Comparison of ENCODE assay signal across 8 cellular contexts in genomic region chr12:27635349-27635972, GRCh38.
A peak's percentile ranks its signal among the peaks of the same experiment; 100 is the strongest.
DNase-seq lines count a peak whose midpoint lies in the region; ATAC-seq, FAIRE-seq and TF ChIP-seq lines count a peak whose summit lies in the region.

No MANE protein-coding gene starts in this region.

- H3K4me3 ChIP-seq in esophagus squamous epithelium: no peak overlapping the region
- no peak overlapping the region for H3K4me3 ChIP-seq in osteoblast (ENCODE audit: insufficient read depth, low read length)

- no peaks in the 10 kb centered on the region for H3K9me3 ChIP-seq in esophagus squamous epithelium
- H3K9me3 ChIP-seq in osteoblast (ENCODE audit: low read depth, low read length): no peaks in the 10 kb centered on the region

- no peak overlapping the region for H2AFZ ChIP-seq in osteoblast (ENCODE audit: low read length)

- FAIRE-seq in HTR-8/SVneo (lab: Jason Lieb, UNC) (peak; percentile 86), RCC 7860 (lab: Jason Lieb, UNC) (peak; percentile 67)

- no peaks in the 10 kb centered on the region for H4K20me1 ChIP-seq in osteoblast (ENCODE audit: insufficient read depth, low read length)

- DNase-seq in COLO829 (ENCODE audit: low spot score) (peak; percentile 72), HTR-8/SVneo (ENCODE audit: insufficient read length, low spot score) (peak; percentile 74), RCC 7860 (ENCODE audit: low spot score) (peak; percentile 49), esophagus squamous epithelium (lab: John Stamatoyannopoulos, UW) (no peak), osteoblast (ENCODE audit: insufficient read length, low spot score, missing footprints) (peak; percentile 53)

- TF ChIP-seq POLR2A in esophagus squamous epithelium (IDR thresholded peaks at IDR 0.05): no peak

- no peak overlapping the region for H3K4me2 ChIP-seq in osteoblast (ENCODE audit: insufficient read depth, low read length)

- intact Hi-C loops in esophagus squamous epithelium (cut with DNase I): loop anchor here (5.0 kb wide), 1 partner anchor 213 kb away; no protein-coding TSS in a partner anchor

- 49 to 51% methylated on average over 7 of the region's 7 CpGs for WGBS in esophagus squamous epithelium, 2 donors

- no peak for ATAC-seq in HG02642 (IDR thresholded peaks at IDR 0.05; ENCODE audit: poor library complexity, unreplicated experiment)
- ATAC-seq in HG03095 (IDR thresholded peaks at IDR 0.05; ENCODE audit: unreplicated experiment): no peak
- no peak for ATAC-seq in HG03097 (IDR thresholded peaks at IDR 0.05; ENCODE audit: low FRiP score, unreplicated experiment)

- H3K4me1 ChIP-seq in esophagus squamous epithelium: peaks cover 0 to 14% (median 0%) of the 10 kb centered on the region in 3 donors
- H3K4me1 ChIP-seq in osteoblast (ENCODE audit: insufficient read depth, low read length): peaks cover 18% of the 10 kb centered on the region

- H3K27me3 ChIP-seq in esophagus squamous epithelium (no peaks in the 10 kb centered on the region), osteoblast (ENCODE audit: insufficient read depth, low read length) (no peaks in the 10 kb centered on the region)

- TF ChIP-seq CTCF in esophagus squamous epithelium (IDR thresholded peaks at IDR 0.05): peak in 5 of 6 experiments; percentile 57 to 76 (median 69)
- TF ChIP-seq CTCF in osteoblast (IDR thresholded peaks at IDR 0.05; ENCODE audit: extremely low read depth, low read depth, low read length): peak; percentile 61

- H3K79me2 ChIP-seq in osteoblast (ENCODE audit: insufficient read depth, low read length): peaks cover 82% of the 10 kb centered on the region

- H3K36me3 ChIP-seq in esophagus squamous epithelium (peaks cover 0 to 17% (median 0%) of the 10 kb centered on the region in 3 donors), osteoblast (ENCODE audit: insufficient read depth, low read length) (peaks cover 18% of the 10 kb centered on the region)

- H3K27ac ChIP-seq in esophagus squamous epithelium (no peak overlapping the region), osteoblast (ENCODE audit: low read depth, low read length) (peak overlapping the region; percentile 49)
